In the genomic region with DNA sequence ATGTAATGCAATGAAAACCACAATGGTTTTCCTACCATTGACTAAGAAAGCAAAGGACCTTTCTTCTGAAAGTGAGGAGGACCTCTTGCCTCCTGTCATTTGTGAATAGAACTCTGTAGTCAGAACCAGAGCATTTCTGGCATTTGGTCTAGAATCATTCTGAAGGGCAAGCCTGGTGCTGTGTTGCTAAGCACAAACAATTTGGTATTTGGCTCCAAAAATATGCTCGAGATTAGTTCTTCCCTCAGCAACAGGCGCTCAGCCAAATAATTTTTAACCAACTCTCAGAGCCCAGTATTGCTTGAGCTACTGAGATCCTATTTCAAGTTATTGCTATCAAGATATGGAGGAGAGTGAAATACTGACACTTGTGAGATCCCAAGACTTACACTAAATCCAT, we compare ENCODE assay signal across 10 cellular contexts.
DNase-seq lines count a peak whose midpoint lies in the region; ATAC-seq, FAIRE-seq and TF ChIP-seq lines count a peak whose summit lies in the region.
"Had no signal": no experiment of that assay in that cellular context is flagged by ENCODE, and none has a peak within 500 bp of the region (broad histone marks: within the 10 kb centered on the region; RNA-seq: fewer than 3 reads in every experiment).

No MANE protein-coding gene starts in this region.

- H3K27ac Mint-ChIP-seq in brain = peak overlapping the region; percentile 32 to 84 (median 71)
- H3K27ac Mint-ChIP-seq in CD14-positive monocyte = no peak overlapping the region
- H3K27ac Mint-ChIP-seq: naive thymus-derived CD8-positive, alpha-beta T cell had no signal

- peak overlapping the region; percentile 70 for H3K27ac ChIP-seq in left ventricle myocardium inferior (replicated peaks)

- no peak for TF ChIP-seq CTCF in brain (conservative IDR thresholded peaks at IDR 0.05)
- no peak for TF ChIP-seq CTCF in left ventricle myocardium inferior (IDR thresholded peaks at IDR 0.05; ENCODE audit: borderline replicate concordance)
- TF ChIP-seq CTCF in CD14-positive monocyte (IDR thresholded peaks at IDR 0.05) = no peak

- H3K36me3 ChIP-seq in left ventricle myocardium inferior = no peaks in the 10 kb centered on the region

- H3K36me3 Mint-ChIP-seq in brain = no peaks in the 10 kb centered on the region
- H3K36me3 Mint-ChIP-seq in CD14-positive monocyte = peaks cover 0 to under 1% of the 10 kb centered on the region in 2 donors
- H3K36me3 Mint-ChIP-seq: naive thymus-derived CD8-positive, alpha-beta T cell had no signal

- H3K4me1 Mint-ChIP-seq in brain = peaks cover 38% of the 10 kb centered on the region
- no peaks in the 10 kb centered on the region for H3K4me1 Mint-ChIP-seq in CD14-positive monocyte
- H3K4me1 Mint-ChIP-seq: naive thymus-derived CD8-positive, alpha-beta T cell had no signal

- H3K9me3 Mint-ChIP-seq in brain = no peaks in the 10 kb centered on the region
- H3K9me3 Mint-ChIP-seq in CD14-positive monocyte = peaks cover 0 to 3% (median 0%) of the 10 kb centered on the region in 7 donors

- intact Hi-C loops in left ventricle myocardium inferior (cut with micrococcal nuclease) = no loop called here
- intact Hi-C loops in CD14-positive monocyte (cut with micrococcal nuclease) = no loop called here

- H3K27me3 Mint-ChIP-seq in brain = no peaks in the 10 kb centered on the region
- no peaks in the 10 kb centered on the region for H3K27me3 Mint-ChIP-seq in CD14-positive monocyte (ENCODE audit: low read depth in 3 of 3)

- H3K27me3 ChIP-seq in left ventricle myocardium inferior (ENCODE audit: low read depth) = no peaks in the 10 kb centered on the region

- ATAC-seq in GM21390 (IDR thresholded peaks at IDR 0.05; ENCODE audit: unreplicated experiment) (no peak), GM19351 (IDR thresholded peaks at IDR 0.05; ENCODE audit: unreplicated experiment) (no peak)
- ATAC-seq: naive thymus-derived CD8-positive, alpha-beta T cell had no signal

- H3K4me3 Mint-ChIP-seq in brain = peak overlapping the region in 1 of 5 experiments; percentile 60
- no peak overlapping the region for H3K4me3 Mint-ChIP-seq in CD14-positive monocyte
- H3K4me3 Mint-ChIP-seq: naive thymus-derived CD8-positive, alpha-beta T cell had no signal

- FAIRE-seq in HTR-8/SVneo (lab: Jason Lieb, UNC) = no peak

- H3K4me3 ChIP-seq in left ventricle myocardium inferior = no peak overlapping the region

- H3K9me3 ChIP-seq in left ventricle myocardium inferior (replicated peaks) = peaks cover 6% of the 10 kb centered on the region

- H3K4me1 ChIP-seq in left ventricle myocardium inferior = peaks cover 21% of the 10 kb centered on the region

- DNase-seq in HTR-8/SVneo (ENCODE audit: insufficient read length, low spot score) (peak; percentile 13), left ventricle myocardium inferior (no peak), superior temporal gyrus (ENCODE audit: extremely low spot score) (peak; percentile 79), CD14-positive monocyte (ENCODE audit: low spot score) (no peak), A172 (ENCODE audit: low spot score) (no peak)
- DNase-seq: naive thymus-derived CD8-positive, alpha-beta T cell; NCI-H187 treated with DMSO at 0.1 percent for 48 hours had no signal

Comparison
In these comparisons a context has a peak if more than half of its experiments do, and no peak if none do; other contexts are left out.
1. DNase-seq: peak in HTR-8/SVneo (single experiment) and superior temporal gyrus (single experiment); none in left ventricle myocardium inferior (single experiment), CD14-positive monocyte (single experiment) and A172 (single experiment).
2. H3K27ac Mint-ChIP-seq: peak in brain (5 of 5); none in CD14-positive monocyte (0 of 7).